ENCODE assay signal across 12 cellular contexts in genomic region chr18:57544958-57545661, GRCh38. TPM values are rescaled to one million over a fixed set of nuclear protein-coding genes. Genes with fewer than 3 reads are reported as not detected.
DNase-seq lines count a peak whose midpoint lies in the region; ATAC-seq and TF ChIP-seq lines count a peak whose summit lies in the region.
"Had no signal": no experiment of that assay in that cellular context is flagged by ENCODE, and none has a peak within 500 bp of the region (broad histone marks: within the 10 kb centered on the region; RNA-seq: fewer than 3 reads in every experiment).

No MANE protein-coding gene starts in this region.

- CTCF ChIA-PET in activated CD4-positive, alpha-beta memory T cell treated with anti-CD3 and anti-CD28 coated beads, Interleukin-2, amount 10 ng/mL, durations not matched to agents 7 days and 5 days (lab: Charles Lee), result no interaction called here

- POLR2A ChIA-PET in activated CD4-positive, alpha-beta memory T cell treated with anti-CD3 and anti-CD28 coated beads, Interleukin-2, amount 10 ng/mL, durations not matched to agents 7 days and 5 days (lab: Charles Lee), result no interaction called here

- DNase-seq in SHP77 (lab: John Stamatoyannopoulos, UW) (peak; percentile 54 to 71), T-helper 1 cell (no peak), endothelial cell (ENCODE audit: low spot score) (no peak)
- no peak for DNase-seq in activated CD4-positive, alpha-beta memory T cell treated with anti-CD3 and anti-CD28 coated beads, Interleukin-2, amount 10 ng/mL, durations not matched to agents 7 days and 5 days
- DNase-seq in activated naive CD4-positive, alpha-beta T cell treated with anti-CD3 and anti-CD28 coated beads, Interleukin-2, amount 50 U/mL, for 16 hours, result no peak
- DNase-seq: PC-3; stimulated activated CD4-positive, alpha-beta T cell treated with anti-CD3 and anti-CD28 coated beads, Interleukin-2, amount 100 ng/mL, for 48 hours had no signal

- ATAC-seq in GM18508 (IDR thresholded peaks at IDR 0.05; ENCODE audit: insufficient read depth, unreplicated experiment) (peak; percentile 76), GM21528 (IDR thresholded peaks at IDR 0.05; ENCODE audit: low FRiP score, unreplicated experiment) (peak; percentile 82), HG03159 (IDR thresholded peaks at IDR 0.05; ENCODE audit: unreplicated experiment) (peak; percentile 81)
- ATAC-seq: activated CD4-positive, CD25-positive, alpha-beta regulatory T cell treated with anti-CD3 and anti-CD28 coated beads, Interleukin-2, amount 50 U/mL, for 24 hours; natural killer cell treated with Interleukin-12 subunit alpha and Interleukin-12 subunit beta and Interleukin-15 and Interleukin-18, amount 100 ng/mL, for 72 hours; PC-3 had no signal

- H3K27ac Mint-ChIP-seq in activated CD4-positive, alpha-beta memory T cell treated with anti-CD3 and anti-CD28 coated beads, Interleukin-2, amount 10 ng/mL, durations not matched to agents 7 days and 5 days, result no peak overlapping the region
- H3K27ac Mint-ChIP-seq in endothelial cell (ENCODE audit: unreplicated experiment), result no peak overlapping the region
- H3K27ac Mint-ChIP-seq: natural killer cell treated with Interleukin-12 subunit alpha and Interleukin-12 subunit beta and Interleukin-15 and Interleukin-18, amount 100 ng/mL, for 72 hours had no signal

- no peaks in the 10 kb centered on the region for H3K36me3 Mint-ChIP-seq in activated CD4-positive, alpha-beta memory T cell treated with anti-CD3 and anti-CD28 coated beads, Interleukin-2, amount 10 ng/mL, durations not matched to agents 7 days and 5 days (ENCODE audit: low read depth)
- H3K36me3 Mint-ChIP-seq in endothelial cell (ENCODE audit: low read depth, unreplicated experiment), result no peaks in the 10 kb centered on the region
- H3K36me3 Mint-ChIP-seq: natural killer cell treated with Interleukin-12 subunit alpha and Interleukin-12 subunit beta and Interleukin-15 and Interleukin-18, amount 100 ng/mL, for 72 hours had no signal

- no peaks in the 10 kb centered on the region for H3K9me3 Mint-ChIP-seq in activated CD4-positive, alpha-beta memory T cell treated with anti-CD3 and anti-CD28 coated beads, Interleukin-2, amount 10 ng/mL, durations not matched to agents 7 days and 5 days
- H3K9me3 Mint-ChIP-seq in endothelial cell (ENCODE audit: unreplicated experiment), result no peaks in the 10 kb centered on the region
- H3K9me3 Mint-ChIP-seq: natural killer cell treated with Interleukin-12 subunit alpha and Interleukin-12 subunit beta and Interleukin-15 and Interleukin-18, amount 100 ng/mL, for 72 hours had no signal

- peaks cover 2% of the 10 kb centered on the region for H3K27me3 Mint-ChIP-seq in activated CD4-positive, alpha-beta memory T cell treated with anti-CD3 and anti-CD28 coated beads, Interleukin-2, amount 10 ng/mL, durations not matched to agents 7 days and 5 days
- peaks cover 8% of the 10 kb centered on the region for H3K27me3 Mint-ChIP-seq in endothelial cell (ENCODE audit: unreplicated experiment)
- H3K27me3 Mint-ChIP-seq: natural killer cell treated with Interleukin-12 subunit alpha and Interleukin-12 subunit beta and Interleukin-15 and Interleukin-18, amount 100 ng/mL, for 72 hours had no signal

- no peak overlapping the region for H3K4me3 Mint-ChIP-seq in activated CD4-positive, alpha-beta memory T cell treated with anti-CD3 and anti-CD28 coated beads, Interleukin-2, amount 10 ng/mL, durations not matched to agents 7 days and 5 days
- H3K4me3 Mint-ChIP-seq in endothelial cell (ENCODE audit: unreplicated experiment), result no peak overlapping the region
- H3K4me3 Mint-ChIP-seq: natural killer cell treated with Interleukin-12 subunit alpha and Interleukin-12 subunit beta and Interleukin-15 and Interleukin-18, amount 100 ng/mL, for 72 hours had no signal

- no peak for TF ChIP-seq CTCF in endothelial cell (IDR thresholded peaks at IDR 0.05; ENCODE audit: unreplicated experiment)

- H3K4me1 Mint-ChIP-seq in activated CD4-positive, alpha-beta memory T cell treated with anti-CD3 and anti-CD28 coated beads, Interleukin-2, amount 10 ng/mL, durations not matched to agents 7 days and 5 days, result no peaks in the 10 kb centered on the region
- H3K4me1 Mint-ChIP-seq in endothelial cell (ENCODE audit: unreplicated experiment), result no peaks in the 10 kb centered on the region

RNA-seq across cellular contexts. Expression of gene FECH, which starts 41.4 kb away (rescaled TPM):
- 10 to 100 TPM; 14.4 to 18.1 TPM for total RNA-seq in activated CD4-positive, alpha-beta memory T cell treated with anti-CD3 and anti-CD28 coated beads, Interleukin-2, amount 10 ng/mL, durations not matched to agents 7 days and 5 days
- total RNA-seq in endothelial cell (ENCODE audit: unreplicated experiment), result 51.6 TPM

Comparison
In these comparisons a context has a peak if more than half of its experiments do, and no peak if none do; other contexts are left out.
1. DNase-seq: peak in SHP77 (2 of 2); none in activated CD4-positive, alpha-beta memory T cell treated with anti-CD3 and anti-CD28 coated beads, Interleukin-2, amount 10 ng/mL, durations not matched to agents 7 days and 5 days (single experiment), activated naive CD4-positive, alpha-beta T cell treated with anti-CD3 and anti-CD28 coated beads, Interleukin-2, amount 50 U/mL, for 16 hours (single experiment), T-helper 1 cell (0 of 5) and endothelial cell (single experiment).
2. Peak in every context shown above with its lines, with median percentiles within 50 percentile points of each other: ATAC-seq.